Comparison of ENCODE assay signal across 14 cellular contexts in the genomic region with DNA sequence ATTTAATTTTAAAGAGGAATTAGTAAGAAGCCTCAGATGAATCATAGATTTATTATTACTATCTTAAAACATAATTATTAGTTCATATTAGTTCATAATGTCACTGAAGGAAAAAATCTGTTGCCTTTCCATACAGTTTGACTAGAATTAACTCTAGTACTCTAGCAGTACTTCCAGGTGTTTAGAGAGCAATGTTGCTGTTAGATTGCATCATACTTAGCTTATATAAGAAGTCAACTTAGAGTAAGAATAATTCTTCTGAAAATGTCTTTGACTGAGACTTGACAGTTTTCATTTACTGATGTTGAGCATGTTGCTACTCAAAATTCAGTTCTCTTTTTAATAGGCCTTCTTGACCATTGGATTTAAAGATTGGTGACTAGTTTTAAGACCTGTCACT. TPM values are rescaled to one million over a fixed set of nuclear protein-coding genes. Genes with fewer than 3 reads are reported as not detected.
DNase-seq lines count a peak whose midpoint lies in the region; ATAC-seq, FAIRE-seq and TF ChIP-seq lines count a peak whose summit lies in the region.
"Had no signal": no experiment of that assay in that cellular context is flagged by ENCODE, and none has a peak within 500 bp of the region (broad histone marks: within the 10 kb centered on the region; RNA-seq: fewer than 3 reads in every experiment).

No MANE protein-coding gene starts in this region.

- H3K4me1 ChIP-seq in IMR-90 (ENCODE audit: control insufficient read depth, insufficient read depth, low read length) (no peaks in the 10 kb centered on the region; the same call in 1 of the 2 replicates), keratinocyte (ENCODE audit: control insufficient read depth, extremely low read depth, insufficient read depth, low read length) (peaks cover 26% of the 10 kb centered on the region), adrenal gland (replicated peaks in 1 of 2) (peaks cover 17 to 35% of the 10 kb centered on the region in 2 donors)

- intact Hi-C loops in activated CD4-positive, alpha-beta T cell treated with anti-CD3 and anti-CD28 coated beads, Interleukin-2, amount 10 ng/mL, durations not matched to agents 24 days and 14 days (cut with micrococcal nuclease), result loop anchor here (10.0 kb wide), 3 partner anchors 48 to 928 kb away; partner anchors contain the start of gene DARS1
- intact Hi-C loops in IMR-90 (cut with micrococcal nuclease), result no loop called here
- intact Hi-C loops in adrenal gland (cut with DNase I), result no loop called here

- H4K20me1 ChIP-seq in IMR-90 (ENCODE audit: insufficient read depth, low read length) (peaks cover 4% of the 10 kb centered on the region; the same call in 1 of the 2 replicates), keratinocyte (ENCODE audit: control insufficient read depth, extremely low read depth, insufficient read depth, low read length) (no peaks in the 10 kb centered on the region)

- H2AFZ ChIP-seq in IMR-90 (replicated peaks; ENCODE audit: low read length, poor library complexity) (no peak overlapping the region), keratinocyte (ENCODE audit: control insufficient read depth, low read length) (no peak overlapping the region)

- H3K4me1 Mint-ChIP-seq in activated CD4-positive, alpha-beta T cell treated with anti-CD3 and anti-CD28 coated beads, Interleukin-2, amount 10 ng/mL, durations not matched to agents 24 days and 14 days, result peaks cover 39% of the 10 kb centered on the region
- peaks cover 61% of the 10 kb centered on the region for H3K4me1 Mint-ChIP-seq in activated naive CD8-positive, alpha-beta T cell treated with anti-CD3 and anti-CD28 coated beads, Interleukin-2, amount 50 U/mL, for 24 hours

- peaks cover 82% of the 10 kb centered on the region for H3K79me2 ChIP-seq in keratinocyte (ENCODE audit: control insufficient read depth, insufficient read depth, low read length)

- no peak overlapping the region for H4K91ac ChIP-seq in IMR-90 (ENCODE audit: insufficient read depth, low read depth, low read length)

- peak overlapping the region; percentile 31 for H2BK5ac ChIP-seq in IMR-90 (ENCODE audit: low read depth, low read length, poor library complexity, severe bottlenecking)

- TF ChIP-seq POLR2A in IMR-90 (IDR thresholded peaks at IDR 0.05; ENCODE audit: low read depth, low read length) (no peak), adrenal gland (IDR thresholded peaks at IDR 0.05) (no peak)

- H3K36me3 Mint-ChIP-seq in activated CD4-positive, alpha-beta T cell treated with anti-CD3 and anti-CD28 coated beads, Interleukin-2, amount 10 ng/mL, durations not matched to agents 24 days and 14 days (ENCODE audit: low read depth), result peaks cover 52% of the 10 kb centered on the region
- peaks cover 36% of the 10 kb centered on the region for H3K36me3 Mint-ChIP-seq in activated naive CD8-positive, alpha-beta T cell treated with anti-CD3 and anti-CD28 coated beads, Interleukin-2, amount 50 U/mL, for 24 hours (ENCODE audit: low read depth)

- H2AK9ac ChIP-seq in IMR-90 (replicated peaks; ENCODE audit: low read depth, low read length, poor library complexity), result no peak overlapping the region

- in situ Hi-C loops in IMR-90 (cut with MboI; ENCODE audit: low sequenced_read_pairs), result no loop called here

- peak overlapping the region; percentile 15 for H3K4me3 Mint-ChIP-seq in activated CD4-positive, alpha-beta T cell treated with anti-CD3 and anti-CD28 coated beads, Interleukin-2, amount 10 ng/mL, durations not matched to agents 24 days and 14 days
- H3K4me3 Mint-ChIP-seq in activated naive CD8-positive, alpha-beta T cell treated with anti-CD3 and anti-CD28 coated beads, Interleukin-2, amount 50 U/mL, for 24 hours, result no peak overlapping the region

- peaks cover 3% of the 10 kb centered on the region for H3K9me3 Mint-ChIP-seq in activated CD4-positive, alpha-beta T cell treated with anti-CD3 and anti-CD28 coated beads, Interleukin-2, amount 10 ng/mL, durations not matched to agents 24 days and 14 days
- H3K9me3 Mint-ChIP-seq in activated naive CD8-positive, alpha-beta T cell treated with anti-CD3 and anti-CD28 coated beads, Interleukin-2, amount 50 U/mL, for 24 hours, result no peaks in the 10 kb centered on the region

- no peaks in the 10 kb centered on the region for H3K9me1 ChIP-seq in IMR-90 (ENCODE audit: insufficient read depth, low read length)
- no peaks in the 10 kb centered on the region for H3K9me1 ChIP-seq in keratinocyte (ENCODE audit: control insufficient read depth, extremely low read depth, insufficient read depth, low read length)

- TF ChIP-seq CTCF in IMR-90 (conservative IDR thresholded peaks at IDR 0.05; ENCODE audit: low read depth, low read length) (no peak), keratinocyte (optimal IDR thresholded peaks at IDR 0.05 in 1 of 3, IDR thresholded peaks at IDR 0.05 in 1 of 3, conservative IDR thresholded peaks at IDR 0.05 in 1 of 3; ENCODE audit: extremely low read depth in 1 of 3, insufficient read depth in 2 of 3, low read length in 3 of 3) (no peak), adrenal gland (IDR thresholded peaks at IDR 0.05) (no peak)

- H3K23ac ChIP-seq in IMR-90 (ENCODE audit: low read depth, low read length), result no peak overlapping the region

- no peak overlapping the region for H2AK5ac ChIP-seq in IMR-90 (ENCODE audit: low read depth, low read length)

- dilution Hi-C loops in IMR-90 (cut with HindIII; ENCODE audit: low sequenced_read_pairs, unreplicated experiment) (no loop called here), keratinocyte (cut with MboI; ENCODE audit: extremely low pct_ligation_motif_present, low sequenced_read_pairs) (no loop called here)

- ATAC-seq in IMR-90 (ENCODE audit: low read depth) (no peak), GM18520 (IDR thresholded peaks at IDR 0.05; ENCODE audit: unreplicated experiment) (no peak)
- no peak for ATAC-seq in activated naive CD8-positive, alpha-beta T cell treated with anti-CD3 and anti-CD28 coated beads, Interleukin-2, amount 50 U/mL, for 24 hours

- no peak overlapping the region for H3K4ac ChIP-seq in IMR-90 (ENCODE audit: low read depth, low read length)

- peak overlapping the region; percentile 13 for H3K27ac Mint-ChIP-seq in activated CD4-positive, alpha-beta T cell treated with anti-CD3 and anti-CD28 coated beads, Interleukin-2, amount 10 ng/mL, durations not matched to agents 24 days and 14 days
- H3K27ac Mint-ChIP-seq in activated naive CD8-positive, alpha-beta T cell treated with anti-CD3 and anti-CD28 coated beads, Interleukin-2, amount 50 U/mL, for 24 hours, result peak overlapping the region; percentile 81

- FAIRE-seq in keratinocyte (lab: Jason Lieb, UNC), result no peak

- H3K36me3 ChIP-seq in IMR-90 (ENCODE audit: control insufficient read depth, insufficient read depth, low read length) (peaks cover 6% of the 10 kb centered on the region), keratinocyte (ENCODE audit: control insufficient read depth in 2 of 2, extremely low read depth in 1 of 2, insufficient read depth in 2 of 2, low read length in 2 of 2) (peaks cover 6 to 12% of the 10 kb centered on the region in 2 experiments), adrenal gland (replicated peaks in 1 of 2) (peaks cover 0 to 8% of the 10 kb centered on the region in 2 donors)

- CTCF ChIA-PET in IMR-90 (lab: Yijun Ruan, JAX), result no interaction called here

- H3K14ac ChIP-seq in IMR-90 (replicated peaks; ENCODE audit: low read depth, low read length), result no peak overlapping the region

- no peak for TF ChIP-seq RAD21 in IMR-90 (IDR thresholded peaks at IDR 0.05; ENCODE audit: low read length)

- H3K9me3 ChIP-seq in IMR-90 (ENCODE audit: control insufficient read depth, insufficient read depth, low read length), result no peaks in the 10 kb centered on the region
- H3K9me3 ChIP-seq in keratinocyte (ENCODE audit: control insufficient read depth, low read depth, low read length), result no peaks in the 10 kb centered on the region
- H3K9me3 ChIP-seq in adrenal gland (replicated peaks in 1 of 3), result no peaks in the 10 kb centered on the region
- H3K9me3 ChIP-seq: upper lobe of left lung had no signal

- H3K56ac ChIP-seq in IMR-90 (ENCODE audit: extremely low read depth, insufficient read depth, low read length), result no peak overlapping the region

- H3K9ac ChIP-seq in IMR-90 (ENCODE audit: low read depth, low read length) (no peak overlapping the region), keratinocyte (ENCODE audit: control insufficient read depth, extremely low read depth, insufficient read depth, low read length) (peak overlapping the region; percentile 12)

- no TSS peak for BruUV-seq in IMR-90 (replicated peaks; lab: Mats Ljungman, UMichigan)

- no peak overlapping the region for H3K18ac ChIP-seq in IMR-90 (ENCODE audit: low read depth, low read length)

- H2BK20ac ChIP-seq in IMR-90 (ENCODE audit: low read depth, low read length), result no peak overlapping the region

- H3K27me3 Mint-ChIP-seq in activated CD4-positive, alpha-beta T cell treated with anti-CD3 and anti-CD28 coated beads, Interleukin-2, amount 10 ng/mL, durations not matched to agents 24 days and 14 days, result peaks cover 2% of the 10 kb centered on the region
- peaks cover 2% of the 10 kb centered on the region for H3K27me3 Mint-ChIP-seq in activated naive CD8-positive, alpha-beta T cell treated with anti-CD3 and anti-CD28 coated beads, Interleukin-2, amount 50 U/mL, for 24 hours

- H3K79me1 ChIP-seq in IMR-90 (ENCODE audit: low read depth in 1 of 2, low read length in 2 of 2), result peaks cover 12 to 30% of the 10 kb centered on the region in 2 experiments

- H3K27me3 ChIP-seq in IMR-90 (ENCODE audit: control insufficient read depth, insufficient read depth, low read length) (no peaks in the 10 kb centered on the region), keratinocyte (ENCODE audit: control insufficient read depth, extremely low read depth, insufficient read depth, low read length) (no peaks in the 10 kb centered on the region), adrenal gland (no peaks in the 10 kb centered on the region)
- H3K27me3 ChIP-seq: upper lobe of left lung had no signal

- H3K4me3 ChIP-seq in IMR-90 (ENCODE audit: insufficient read depth, low read depth, low read length) (no peak overlapping the region), keratinocyte (ENCODE audit: control insufficient read depth in 2 of 3, extremely low read depth in 1 of 3, insufficient read depth in 2 of 3, low read depth in 1 of 3, low read length in 3 of 3) (no peak overlapping the region), adrenal gland (no peak overlapping the region)
- H3K4me3 ChIP-seq: coronary artery, upper lobe of left lung had no signal

- POLR2A ChIA-PET in IMR-90 (lab: Charles Lee; ENCODE audit: unreplicated experiment), result no interaction called here

- H2BK15ac ChIP-seq in IMR-90 (ENCODE audit: low read depth, low read length), result no peak overlapping the region

- H3K4me2 ChIP-seq in IMR-90 (ENCODE audit: low read depth, low read length) (no peak overlapping the region), keratinocyte (ENCODE audit: control insufficient read depth, extremely low read depth, insufficient read depth, low read depth, low read length) (peak overlapping the region; percentile 49)

- no peak overlapping the region for H4K5ac ChIP-seq in IMR-90 (ENCODE audit: low read depth, low read length)

- no peak overlapping the region for H3K27ac ChIP-seq in IMR-90 (ENCODE audit: insufficient read depth, low read length)
- peak overlapping the region; percentile 71 for H3K27ac ChIP-seq in keratinocyte (ENCODE audit: control insufficient read depth, insufficient read depth, low read length)
- H3K27ac ChIP-seq in adrenal gland, result no peak overlapping the region
- H3K27ac ChIP-seq: coronary artery, upper lobe of left lung had no signal

- H2BK120ac ChIP-seq in IMR-90 (ENCODE audit: low read depth, low read length), result no peak overlapping the region

- no peak for DNase-seq in activated CD4-positive, alpha-beta T cell treated with anti-CD3 and anti-CD28 coated beads, Interleukin-2, amount 10 ng/mL, durations not matched to agents 24 days and 14 days
- no peak for DNase-seq in activated CD4-positive, alpha-beta T cell treated with anti-CD3 and anti-CD28 coated beads for 1 hour
- DNase-seq in IMR-90 (peak; percentile 41), keratinocyte (ENCODE audit: low read depth, low spot score) (no peak), kidney tubule cell (ENCODE audit: low spot score) (no peak), adrenal gland (no peak)
- DNase-seq in activated naive CD8-positive, alpha-beta T cell treated with anti-CD3 and anti-CD28 coated beads, Interleukin-2, amount 50 U/mL, for 24 hours, result no peak
- DNase-seq: NCI-H187; NK-92 treated with Interleukin-12 subunit alpha and Interleukin-12 subunit beta, amount 100 ng/mL, for 24 hours; stimulated activated CD4-positive, alpha-beta T cell treated with anti-CD3 and anti-CD28 coated beads, Interleukin-15, amount 100 ng/mL, for 24 hours; upper lobe of left lung had no signal

- no peak overlapping the region for H4K8ac ChIP-seq in IMR-90 (ENCODE audit: low read depth in 2 of 2, low read length in 2 of 2)

RNA-seq across cellular contexts. Expression of gene RAB3GAP1, which starts 4.7 kb away (rescaled TPM):
- 24.2 and 26.3 TPM in 2 replicates for total RNA-seq in activated CD4-positive, alpha-beta T cell treated with anti-CD3 and anti-CD28 coated beads, Interleukin-2, amount 10 ng/mL, durations not matched to agents 24 days and 14 days
- total RNA-seq in IMR-90 (2012; rRNA removed) (65.8 and 85.5 TPM in 2 replicates), adrenal gland (10 to 100 TPM; 29.0 to 48.5 (median 33.8) TPM)
- polyA plus RNA-seq in IMR-90 (2012; rRNA removed) (16.2 and 21.2 TPM in 2 replicates), keratinocyte (28.4 to 41.6 TPM (median 31.5 TPM) in 3 replicates), adrenal gland (10 to 100 TPM; 12.9 to 39.7 (median 14.4) TPM)
- polyA plus RNA-seq in IMR-90 (2012; cell fraction: cytosol; rRNA removed), result 5.0 and 10.4 TPM in 2 replicates
- polyA plus RNA-seq in IMR-90 (2012; cell fraction: nucleus; rRNA removed; ENCODE audit: low replicate concordance), result 5.1 and 25.2 TPM in 2 replicates
- polyA plus RNA-seq in keratinocyte (2011; ENCODE audit: low read depth), result 49.3 TPM
- 29.3 and 43.9 TPM in 2 replicates for polyA plus RNA-seq in keratinocyte (2011; cell fraction: cytosol; rRNA removed)
- polyA plus RNA-seq in keratinocyte (2011; cell fraction: nucleus; rRNA removed), result 56.6 and 69.8 TPM in 2 replicates
- polyA plus RNA-seq in keratinocyte (2012; ENCODE audit: low replicate concordance), result 48.5 and 49.6 TPM in 2 replicates
- polyA minus RNA-seq in keratinocyte, result 13.8 to 70.7 TPM (median 41.7 TPM) in 3 replicates
- 33.8 TPM for polyA minus RNA-seq in keratinocyte (2011; cell fraction: cytosol; rRNA and poly(A)+ RNA removed)
- 40.1 and 81.7 TPM in 2 replicates for polyA minus RNA-seq in keratinocyte (2011; cell fraction: nucleus; rRNA and poly(A)+ RNA removed)

RNA-seq across cellular contexts. Expression of gene MAP3K19, which starts 9.5 kb away (rescaled TPM):
- total RNA-seq in activated CD4-positive, alpha-beta T cell treated with anti-CD3 and anti-CD28 coated beads, Interleukin-2, amount 10 ng/mL, durations not matched to agents 24 days and 14 days, result not detected in 2 replicates
- total RNA-seq in IMR-90 (2012; rRNA removed) (not detected in 2 replicates), adrenal gland (not detected)
- polyA plus RNA-seq in IMR-90 (2012; rRNA removed) (not detected in 2 replicates), keratinocyte (not detected in 3 replicates), adrenal gland (not detected)
- not detected in 2 replicates for polyA plus RNA-seq in IMR-90 (2012; cell fraction: cytosol; rRNA removed)
- polyA plus RNA-seq in IMR-90 (2012; cell fraction: nucleus; rRNA removed; ENCODE audit: low replicate concordance), result not detected in 2 replicates
- not detected for polyA plus RNA-seq in keratinocyte (2011; ENCODE audit: low read depth)
- not detected in 2 replicates for polyA plus RNA-seq in keratinocyte (2011; cell fraction: cytosol; rRNA removed)
- polyA plus RNA-seq in keratinocyte (2011; cell fraction: nucleus; rRNA removed), result not detected in 2 replicates
- polyA plus RNA-seq in keratinocyte (2012; ENCODE audit: low replicate concordance), result 0.08 TPM in 1 of 2 replicates, not detected in the other
- not detected in 3 replicates for polyA minus RNA-seq in keratinocyte
- polyA minus RNA-seq in keratinocyte (2011; cell fraction: cytosol; rRNA and poly(A)+ RNA removed), result not detected
- not detected in 2 replicates for polyA minus RNA-seq in keratinocyte (2011; cell fraction: nucleus; rRNA and poly(A)+ RNA removed)
- polyA plus RNA-seq: AG04450 had no signal
